ENCODE assay signal across 8 cellular contexts in the genomic region with DNA sequence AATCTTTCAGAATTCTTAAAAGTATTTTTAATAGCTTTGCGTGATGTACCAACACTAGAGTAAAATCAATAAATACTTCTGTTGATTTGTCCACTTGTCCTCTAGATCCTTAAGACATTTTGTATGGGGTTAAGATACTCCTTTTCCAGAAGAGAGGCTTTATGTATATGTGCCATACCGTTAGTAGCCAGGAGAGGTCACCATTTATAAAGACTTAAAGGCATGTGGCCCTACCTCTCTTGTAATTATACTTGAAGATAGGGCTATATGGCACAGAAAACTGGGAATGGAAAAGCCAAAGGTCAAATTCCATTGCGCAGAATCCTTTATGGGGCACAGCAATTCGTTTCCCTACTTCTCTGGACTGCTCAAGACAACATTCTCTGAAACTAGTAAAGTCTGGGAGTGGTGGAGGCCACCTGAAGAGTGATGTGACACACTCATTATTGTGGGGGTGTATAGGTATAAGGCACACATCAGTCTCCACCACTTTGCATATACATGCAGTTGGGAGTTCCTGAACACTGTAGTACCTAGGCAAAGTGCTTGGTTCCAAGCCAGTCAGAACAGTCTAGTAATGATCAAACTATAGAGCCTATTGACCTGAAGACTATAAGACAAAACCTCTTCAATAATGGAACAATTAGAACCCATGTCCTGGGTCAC.
DNase-seq lines count a peak whose midpoint lies in the region; ATAC-seq and TF ChIP-seq lines count a peak whose summit lies in the region.

No MANE protein-coding gene starts in this region.

- peaks cover 6% of the 10 kb centered on the region for H3K9me3 Mint-ChIP-seq in activated naive CD8-positive, alpha-beta T cell treated with anti-CD3 and anti-CD28 coated beads, Interleukin-2, amount 50 U/mL, for 24 hours
- H3K9me3 Mint-ChIP-seq in activated naive CD8-positive, alpha-beta T cell treated with anti-CD3 and anti-CD28 coated beads for 36 hours: peaks cover 5% of the 10 kb centered on the region
- H3K9me3 Mint-ChIP-seq in nephron progenitor cell: peaks cover 13% of the 10 kb centered on the region

- H3K4me3 ChIP-seq in esophagus muscularis mucosa: no peak overlapping the region
- H3K4me3 ChIP-seq in coronary artery: no peak overlapping the region

- H3K9me3 ChIP-seq in esophagus muscularis mucosa: no peaks in the 10 kb centered on the region

- H3K4me1 ChIP-seq in esophagus muscularis mucosa: no peaks in the 10 kb centered on the region

- H3K36me3 Mint-ChIP-seq in activated naive CD8-positive, alpha-beta T cell treated with anti-CD3 and anti-CD28 coated beads, Interleukin-2, amount 50 U/mL, for 24 hours (ENCODE audit: low read depth): peaks cover 4% of the 10 kb centered on the region
- peaks cover 4% of the 10 kb centered on the region for H3K36me3 Mint-ChIP-seq in activated naive CD8-positive, alpha-beta T cell treated with anti-CD3 and anti-CD28 coated beads for 36 hours
- H3K36me3 Mint-ChIP-seq in nephron progenitor cell (ENCODE audit: low read depth): peaks cover 6% of the 10 kb centered on the region

- intact Hi-C loops in esophagus muscularis mucosa (cut with DNase I): no loop called here

- peak; percentile 46 for ATAC-seq in activated naive CD8-positive, alpha-beta T cell treated with anti-CD3 and anti-CD28 coated beads, Interleukin-2, amount 50 U/mL, for 24 hours

- peaks cover 8% of the 10 kb centered on the region for H3K27me3 Mint-ChIP-seq in activated naive CD8-positive, alpha-beta T cell treated with anti-CD3 and anti-CD28 coated beads, Interleukin-2, amount 50 U/mL, for 24 hours
- H3K27me3 Mint-ChIP-seq in activated naive CD8-positive, alpha-beta T cell treated with anti-CD3 and anti-CD28 coated beads for 36 hours: peaks cover 13% of the 10 kb centered on the region
- no peaks in the 10 kb centered on the region for H3K27me3 Mint-ChIP-seq in nephron progenitor cell (ENCODE audit: low read depth, poor library complexity)

- no peaks in the 10 kb centered on the region for H3K4me1 Mint-ChIP-seq in activated naive CD8-positive, alpha-beta T cell treated with anti-CD3 and anti-CD28 coated beads, Interleukin-2, amount 50 U/mL, for 24 hours
- peaks cover 2% of the 10 kb centered on the region for H3K4me1 Mint-ChIP-seq in activated naive CD8-positive, alpha-beta T cell treated with anti-CD3 and anti-CD28 coated beads for 36 hours
- H3K4me1 Mint-ChIP-seq in nephron progenitor cell: peaks cover 31% of the 10 kb centered on the region

- no peaks in the 10 kb centered on the region for H3K27me3 ChIP-seq in esophagus muscularis mucosa

- no peak overlapping the region for H3K27ac Mint-ChIP-seq in activated naive CD8-positive, alpha-beta T cell treated with anti-CD3 and anti-CD28 coated beads, Interleukin-2, amount 50 U/mL, for 24 hours
- no peak overlapping the region for H3K27ac Mint-ChIP-seq in activated naive CD8-positive, alpha-beta T cell treated with anti-CD3 and anti-CD28 coated beads for 36 hours
- no peak overlapping the region for H3K27ac Mint-ChIP-seq in nephron progenitor cell

- 37% methylated on average over 4 of the region's 4 CpGs for WGBS in esophagus muscularis mucosa

- no peak for TF ChIP-seq EP300 in esophagus muscularis mucosa (IDR thresholded peaks at IDR 0.05)

- in situ Hi-C loops in SK-MEL-5 (cut with HindIII; ENCODE audit: low pct_unique_long_range_greater_than_20kb, low sequenced_read_pairs): no loop called here

- no peaks in the 10 kb centered on the region for H3K36me3 ChIP-seq in esophagus muscularis mucosa

- TF ChIP-seq CTCF in esophagus muscularis mucosa (IDR thresholded peaks at IDR 0.05) (peak; percentile 38 to 64 (median 48)), nephron progenitor cell (IDR thresholded peaks at IDR 0.05) (peak; percentile 72), coronary artery (IDR thresholded peaks at IDR 0.05) (no peak)

- DNase-seq in activated naive CD8-positive, alpha-beta T cell treated with anti-CD3 and anti-CD28 coated beads, Interleukin-2, amount 50 U/mL, for 24 hours: no peak
- no peak for DNase-seq in activated naive CD8-positive, alpha-beta T cell treated with anti-CD3 and anti-CD28 coated beads for 36 hours
- peak; percentile 74 for DNase-seq in H4 (ENCODE audit: low spot score)
- peak; percentile 71 to 80 for DNase-seq in Kasumi-1 (lab: John Stamatoyannopoulos, UW)
- peak; percentile 80 for DNase-seq in SK-MEL-5 (ENCODE audit: low read depth, low spot score)
- DNase-seq in esophagus muscularis mucosa (ENCODE audit: extremely low spot score): no peak
- peak; percentile 31 for DNase-seq in nephron progenitor cell
- DNase-seq in coronary artery (ENCODE audit: low spot score): no peak

- H3K27ac ChIP-seq in esophagus muscularis mucosa (replicated peaks in 1 of 4) (no peak overlapping the region), coronary artery (no peak overlapping the region)

- H3K4me3 Mint-ChIP-seq in activated naive CD8-positive, alpha-beta T cell treated with anti-CD3 and anti-CD28 coated beads, Interleukin-2, amount 50 U/mL, for 24 hours: no peak overlapping the region
- no peak overlapping the region for H3K4me3 Mint-ChIP-seq in activated naive CD8-positive, alpha-beta T cell treated with anti-CD3 and anti-CD28 coated beads for 36 hours
- no peak overlapping the region for H3K4me3 Mint-ChIP-seq in nephron progenitor cell

- TF ChIP-seq POLR2A in esophagus muscularis mucosa (IDR thresholded peaks at IDR 0.05; ENCODE audit: low read depth): no peak

Comparison
In these comparisons a context has a peak if more than half of its experiments do, and no peak if none do; other contexts are left out.
1. DNase-seq: peak in H4 (single experiment), Kasumi-1 (2 of 2), SK-MEL-5 (single experiment) and nephron progenitor cell (single experiment); none in activated naive CD8-positive, alpha-beta T cell treated with anti-CD3 and anti-CD28 coated beads, Interleukin-2, amount 50 U/mL, for 24 hours (single experiment), activated naive CD8-positive, alpha-beta T cell treated with anti-CD3 and anti-CD28 coated beads for 36 hours (single experiment), esophagus muscularis mucosa (single experiment) and coronary artery (single experiment).